ENCODE assay signal across 14 cellular contexts in the genomic region with DNA sequence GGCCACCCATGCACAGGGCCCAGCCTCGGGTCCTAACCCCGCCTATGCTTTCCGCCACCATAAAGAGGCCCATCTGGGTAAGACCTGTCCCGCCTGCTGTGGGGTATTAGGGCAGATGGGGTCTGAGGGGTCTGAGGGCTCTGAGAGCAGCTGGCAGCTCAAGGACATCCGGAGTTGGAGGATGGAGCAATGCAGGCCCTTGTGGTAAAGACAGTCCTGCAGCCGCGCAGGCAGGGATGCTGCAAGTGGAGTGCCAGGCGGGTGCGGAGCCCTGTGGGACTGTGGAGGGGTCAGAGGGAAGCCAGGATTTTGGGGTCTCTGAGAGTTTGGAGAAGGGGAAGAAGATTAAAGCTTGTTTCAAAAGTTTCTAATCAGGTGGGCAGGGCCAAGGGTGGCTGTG.
"Had no signal": no experiment of that assay in that cellular context is flagged by ENCODE, and none has a peak within 500 bp of the region (broad histone marks: within the 10 kb centered on the region; RNA-seq: fewer than 3 reads in every experiment).

No MANE protein-coding gene starts in this region.

- H3K27me3 Mint-ChIP-seq: naive B cell; stimulated activated naive CD8-positive, alpha-beta T cell treated with anti-CD3 and anti-CD28 coated beads, Interleukin-15, Interleukin-2, amounts not matched to agents 100 ng/mL and 50 ng/mL, for 24 hours had no signal

- ATAC-seq: left colon, left ventricle myocardium superior had no signal

- H3K27ac ChIP-seq: dorsolateral prefrontal cortex, tibial artery, upper lobe of left lung, vagina had no signal

- H3K4me3 ChIP-seq: dorsolateral prefrontal cortex, tibial artery, upper lobe of left lung, vagina had no signal

- H3K4me3 Mint-ChIP-seq: naive B cell; nephron; stimulated activated naive CD8-positive, alpha-beta T cell treated with anti-CD3 and anti-CD28 coated beads, Interleukin-15, Interleukin-2, amounts not matched to agents 100 ng/mL and 50 ng/mL, for 24 hours had no signal

- H3K36me3 Mint-ChIP-seq: naive B cell had no signal

- H3K9me3 Mint-ChIP-seq: naive B cell; nephron; stimulated activated naive CD8-positive, alpha-beta T cell treated with anti-CD3 and anti-CD28 coated beads, Interleukin-15, Interleukin-2, amounts not matched to agents 100 ng/mL and 50 ng/mL, for 24 hours had no signal

- H3K4me1 Mint-ChIP-seq: naive B cell had no signal

- DNase-seq: cortex of kidney; dorsolateral prefrontal cortex; effector CD8-positive, alpha-beta T cell; left colon; left ventricle myocardium superior; mesendoderm; naive B cell; small intestine; stimulated activated CD4-positive, alpha-beta T cell treated with anti-CD3 and anti-CD28 coated beads, Interleukin-2, amount 100 ng/mL, for 48 hours; tibial artery had no signal

- H3K4me1 ChIP-seq: tibial artery, upper lobe of left lung had no signal

- H3K27ac Mint-ChIP-seq: nephron; stimulated activated naive CD8-positive, alpha-beta T cell treated with anti-CD3 and anti-CD28 coated beads, Interleukin-15, Interleukin-2, amounts not matched to agents 100 ng/mL and 50 ng/mL, for 24 hours had no signal

- H3K27me3 ChIP-seq: dorsolateral prefrontal cortex, tibial artery, upper lobe of left lung, vagina had no signal
